18 cellular contexts compared by ENCODE assay signal in genomic region chr13:110322126-110322827, GRCh38. TPM values are rescaled to one million over a fixed set of nuclear protein-coding genes. Genes with fewer than 3 reads are reported as not detected.
DNase-seq lines count a peak whose midpoint lies in the region; TF ChIP-seq lines count a peak whose summit lies in the region.
"Had no signal": no experiment of that assay in that cellular context is flagged by ENCODE, and none has a peak within 500 bp of the region (broad histone marks: within the 10 kb centered on the region; RNA-seq: fewer than 3 reads in every experiment).

No MANE protein-coding gene starts in this region.

- H3K27me3 ChIP-seq in osteoblast (ENCODE audit: insufficient read depth, low read length) (no peaks in the 10 kb centered on the region), tibial artery (no peaks in the 10 kb centered on the region), vagina (no peaks in the 10 kb centered on the region)
- H3K27me3 ChIP-seq: ovary had no signal

- H3K27ac ChIP-seq in RWPE1 (peak overlapping the region; percentile 38; the same call in 1 of the 2 replicates), osteoblast (ENCODE audit: low read depth, low read length) (peak overlapping the region; percentile 76), tibial artery (peak overlapping the region; percentile 92 to 93), vagina (no peak overlapping the region)
- H3K27ac ChIP-seq: ovary, skin epidermis had no signal

- TF ChIP-seq CTCF in RWPE1 (conservative IDR thresholded peaks at IDR 0.05; ENCODE audit: low read depth): no peak
- no peak for TF ChIP-seq CTCF in osteoblast (IDR thresholded peaks at IDR 0.05; ENCODE audit: extremely low read depth, low read depth, low read length)
- TF ChIP-seq CTCF in tibial artery (IDR thresholded peaks at IDR 0.05): no peak
- no peak for TF ChIP-seq CTCF in vagina (IDR thresholded peaks at IDR 0.05)

- no peak for DNase-seq in RWPE1 (ENCODE audit: low spot score)
- DNase-seq in dermis blood vessel endothelial cell: peak; percentile 43
- DNase-seq in osteoblast (ENCODE audit: insufficient read length, low spot score, missing footprints): no peak
- DNase-seq in tibial artery: peak in 1 of 2 donors; percentile 82
- DNase-seq in NK-92 treated with Interleukin-12 subunit alpha and Interleukin-12 subunit beta, amount 100 ng/mL, for 24 hours (lab: John Stamatoyannopoulos, UW): no peak
- no peak for DNase-seq in SK-N-DZ (ENCODE audit: low spot score)
- no peak for DNase-seq in vagina (ENCODE audit: extremely low spot score in 2 of 2)
- DNase-seq: activated CD4-positive, CD25-positive, alpha-beta regulatory T cell; activated T-cell treated with anti-CD3 and anti-CD28 coated beads, Interleukin-2, amount 50 U/mL, for 72 hours; COR-L47; glutamatergic neuron; NCI-H82; ovary; PC-3; SK-N-SH; stimulated activated CD4-positive, alpha-beta T cell treated with anti-CD3 and anti-CD28 coated beads, Interleukin-4, amount 100 ng/mL, for 4 hours had no signal

- intact Hi-C loops in tibial artery (cut with DNase I; ENCODE audit: low total_unique reads): no loop called here
- intact Hi-C loops in vagina (cut with DNase I): no loop called here

- no peak overlapping the region for H3K4me2 ChIP-seq in osteoblast (ENCODE audit: insufficient read depth, low read length)
- H3K4me2 ChIP-seq: SK-N-SH had no signal

- no peak overlapping the region for H2AFZ ChIP-seq in osteoblast (ENCODE audit: low read length)

- TF ChIP-seq POLR2A in vagina (IDR thresholded peaks at IDR 0.05): no peak

- POLR2A ChIA-PET in RWPE1 (lab: Yijun Ruan, JAX; ENCODE audit: low non-redundant PET): no interaction called here

- H3K9me3 ChIP-seq in osteoblast (ENCODE audit: low read depth, low read length): no peaks in the 10 kb centered on the region
- H3K9me3 ChIP-seq in tibial artery: no peaks in the 10 kb centered on the region
- no peaks in the 10 kb centered on the region for H3K9me3 ChIP-seq in vagina
- H3K9me3 ChIP-seq: ovary, SK-N-SH had no signal

- H3K36me3 ChIP-seq in osteoblast (ENCODE audit: insufficient read depth, low read length) (peaks cover 29% of the 10 kb centered on the region), tibial artery (peaks cover 3 to 4% (median 4%) of the 10 kb centered on the region in 3 donors), vagina (peaks cover 0 to 7% of the 10 kb centered on the region in 2 donors)
- H3K36me3 ChIP-seq: ovary had no signal

- CTCF ChIA-PET in RWPE1 (lab: Yijun Ruan, JAX): interaction anchor here (0.6 to 0.7 kb wide), 2 partner anchors 26 to 300 kb away, joined by 3 to 4 read pairs; no protein-coding TSS in a partner anchor

- peaks cover 89% of the 10 kb centered on the region for H3K79me2 ChIP-seq in osteoblast (ENCODE audit: insufficient read depth, low read length)

- peaks cover 65% of the 10 kb centered on the region for H3K4me1 ChIP-seq in osteoblast (ENCODE audit: insufficient read depth, low read length)
- H3K4me1 ChIP-seq in tibial artery: peaks cover 8 to 100% (median 90%) of the 10 kb centered on the region in 4 donors
- peaks cover 53% of the 10 kb centered on the region for H3K4me1 ChIP-seq in vagina

- H3K4me3 ChIP-seq in osteoblast (ENCODE audit: insufficient read depth, low read length): no peak overlapping the region
- no peak overlapping the region for H3K4me3 ChIP-seq in tibial artery
- no peak overlapping the region for H3K4me3 ChIP-seq in vagina
- H3K4me3 ChIP-seq: ovary, skin epidermis had no signal

- peaks cover 42% of the 10 kb centered on the region for H4K20me1 ChIP-seq in osteoblast (ENCODE audit: insufficient read depth, low read length)

RNA-seq across cellular contexts. Expression of gene COL4A2, which starts 15.2 kb away (rescaled TPM):
- total RNA-seq in dermis blood vessel endothelial cell (1,112 and 1,320 TPM in 2 replicates), osteoblast (267 and 291 TPM in 2 replicates), vagina (180 TPM)
- 65.4 and 81.9 TPM in 2 replicates for polyA plus RNA-seq in SK-N-DZ (2014; cell fraction: cytosol; rRNA removed)
- 108 and 116 TPM in 2 replicates for polyA plus RNA-seq in SK-N-DZ (2014; cell fraction: nucleus; rRNA removed)
- total RNA-seq: activated T-cell treated with anti-CD3 and anti-CD28 coated beads, Interleukin-2, amount 50 U/mL, for 72 hours had no signal
- polyA plus RNA-seq: IgD-negative memory B cell had no signal

RNA-seq across cellular contexts. Expression of gene COL4A1, which starts 15.3 kb away (rescaled TPM):
- total RNA-seq in dermis blood vessel endothelial cell (1,485 and 1,882 TPM in 2 replicates), osteoblast (412 and 433 TPM in 2 replicates), vagina (178 TPM)
- 47.5 and 48.2 TPM in 2 replicates for polyA plus RNA-seq in SK-N-DZ (2014; cell fraction: cytosol; rRNA removed)
- polyA plus RNA-seq in SK-N-DZ (2014; cell fraction: nucleus; rRNA removed): 44.8 and 49.1 TPM in 2 replicates
- polyA plus RNA-seq: IgD-negative memory B cell had no signal
